ENCODE assay signal across 33 cellular contexts in the genomic region with DNA sequence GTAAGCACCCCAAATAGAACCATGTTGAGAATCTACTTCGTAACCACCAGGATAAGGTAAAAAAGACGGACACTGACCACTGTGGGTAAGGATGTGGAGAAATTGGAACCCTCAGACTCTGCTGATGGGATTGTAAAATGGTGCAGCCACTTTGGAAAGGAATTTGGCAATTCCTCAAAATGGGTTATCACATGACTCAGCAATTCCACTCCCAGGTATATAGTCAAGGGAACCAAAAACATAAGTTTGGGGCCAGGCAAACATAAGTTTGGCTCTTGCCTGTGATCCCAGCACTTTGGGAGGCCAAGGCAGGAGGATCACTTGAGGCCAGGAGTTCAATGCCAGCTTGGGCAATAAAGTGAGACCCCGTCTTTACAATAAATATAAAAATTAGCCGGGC. TPM values are rescaled to one million over a fixed set of nuclear protein-coding genes. Genes with fewer than 3 reads are reported as not detected.
"Had no signal": no experiment of that assay in that cellular context is flagged by ENCODE, and none has a peak within 500 bp of the region (broad histone marks: within the 10 kb centered on the region; RNA-seq: fewer than 3 reads in every experiment).

No MANE protein-coding gene starts in this region.

- ATAC-seq: activated CD8-positive, alpha-beta T cell treated with anti-CD3 and anti-CD28 coated beads for 36 hours; activated T-cell treated with anti-CD3 and anti-CD28 coated beads, Interleukin-2, amount 50 U/mL, for 72 hours; activated T-helper 17 cell treated with anti-CD3 and anti-CD28 coated beads, Interleukin-2, amount 50 U/mL, for 72 hours; PC-3 had no signal

- H3K9ac ChIP-seq: SK-N-SH had no signal

- H3K4me2 ChIP-seq: SK-N-SH had no signal

- H3K4me1 ChIP-seq: SJSA1 had no signal

- H3K4me3 ChIP-seq: Peyer's patch, SJSA1 had no signal

- H3K36me3 ChIP-seq: brain microvascular endothelial cell, Peyer's patch, SJSA1 had no signal

- H3K9me3 ChIP-seq: Peyer's patch had no signal

- FAIRE-seq: colon, TTC549 had no signal

- DNase-seq: activated CD4-positive, alpha-beta T cell treated with anti-CD3 and anti-CD28 coated beads, Interleukin-2, amount 10 ng/mL, durations not matched to agents 24 days and 14 days; activated CD4-positive, alpha-beta T cell treated with anti-CD3 and anti-CD28 coated beads, Interleukin-2, amount 50 U/mL, for 4 hours; activated CD8-positive, alpha-beta T cell treated with anti-CD3 and anti-CD28 coated beads for 36 hours; activated effector memory CD4-positive, alpha-beta T cell treated with anti-CD3 and anti-CD28 coated beads, Interleukin-2, amount 50 U/mL, for 16 hours; activated naive CD4-positive, alpha-beta T cell; activated naive CD4-positive, alpha-beta T cell treated with anti-CD3 and anti-CD28 coated beads, Interleukin-2, amount 50 U/mL, for 16 hours; activated naive CD8-positive, alpha-beta T cell treated with anti-CD3 and anti-CD28 coated beads for 36 hours; activated T-cell treated with anti-CD3 and anti-CD28 coated beads, Interleukin-2, amount 50 U/mL, for 1 hour; activated T-cell treated with anti-CD3 and anti-CD28 coated beads, Interleukin-2, amount 50 U/mL, for 72 hours; amniotic stem cell; aorta; brain microvascular endothelial cell; central memory CD4-positive, alpha-beta T cell; NCI-H1092 treated with DMSO at 0.1 percent for 48 hours; NCI-H1417; NCI-H1930; NCI-H2081 treated with DMSO at 0.1 percent for 48 hours; NCI-H510A; NCI-H526; NCI-H748 treated with DMSO at 0.1 percent for 48 hours; NK-92 treated with Interleukin-12 subunit alpha and Interleukin-12 subunit beta, amount 100 ng/mL, for 24 hours; PC-3; Peyer's patch; RPMI8226; SHP77 treated with DMSO at 0.1 percent for 48 hours; SK-N-SH had no signal

- H3K27me3 ChIP-seq: brain microvascular endothelial cell, Peyer's patch had no signal

- H3K27ac ChIP-seq: brain microvascular endothelial cell, Peyer's patch, SJSA1 had no signal

RNA-seq across cellular contexts. Expression of gene CABP2, which starts 5.1 kb away (rescaled TPM):
- total RNA-seq: activated CD4-positive, alpha-beta T cell treated with anti-CD3 and anti-CD28 coated beads, Interleukin-2, amount 10 ng/mL, durations not matched to agents 24 days and 14 days; activated CD8-positive, alpha-beta memory T cell treated with anti-CD3 and anti-CD28 coated beads for 36 hours; activated CD8-positive, alpha-beta T cell treated with anti-CD3 and anti-CD28 coated beads for 36 hours; activated naive CD8-positive, alpha-beta T cell treated with anti-CD3 and anti-CD28 coated beads for 36 hours; activated T-cell treated with anti-CD3 and anti-CD28 coated beads, Interleukin-2, amount 50 U/mL, for 72 hours; activated T-helper 17 cell treated with anti-CD3 and anti-CD28 coated beads, Interleukin-2, amount 50 U/mL, for 72 hours; aorta; cerebellum; M059J; PC-3; Peyer's patch; SJSA1 had no signal
- polyA plus RNA-seq: aorta, SK-N-SH had no signal
